ENCODE assay signal across 1 cellular context in the genomic region with DNA sequence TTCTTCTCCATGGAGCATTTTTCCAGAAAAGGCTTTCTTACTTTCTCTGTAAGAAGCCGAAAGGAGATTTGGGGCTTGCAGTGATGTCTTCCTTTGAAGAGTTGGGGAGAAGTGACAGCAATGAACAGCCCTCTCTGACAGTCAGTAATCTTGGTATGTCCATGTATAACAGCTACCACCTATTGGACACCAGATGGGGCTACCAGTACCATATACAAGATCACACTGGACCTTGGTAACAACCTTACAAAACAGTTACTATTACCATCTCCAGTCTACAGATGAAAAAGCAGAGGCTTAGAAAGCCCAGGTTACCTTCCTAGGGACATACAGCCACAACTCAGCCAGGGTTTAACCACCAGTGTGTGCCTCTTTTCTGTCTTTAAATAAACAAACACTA.
TF ChIP-seq lines count a peak whose summit lies in the region.

No MANE protein-coding gene starts in this region.

TF ChIP-seq in HepG2, 621 proteins besides CTCF, POLR2A, EP300 and RAD21 (continued from another document):
- TF ChIP-seq, protein P1, sequence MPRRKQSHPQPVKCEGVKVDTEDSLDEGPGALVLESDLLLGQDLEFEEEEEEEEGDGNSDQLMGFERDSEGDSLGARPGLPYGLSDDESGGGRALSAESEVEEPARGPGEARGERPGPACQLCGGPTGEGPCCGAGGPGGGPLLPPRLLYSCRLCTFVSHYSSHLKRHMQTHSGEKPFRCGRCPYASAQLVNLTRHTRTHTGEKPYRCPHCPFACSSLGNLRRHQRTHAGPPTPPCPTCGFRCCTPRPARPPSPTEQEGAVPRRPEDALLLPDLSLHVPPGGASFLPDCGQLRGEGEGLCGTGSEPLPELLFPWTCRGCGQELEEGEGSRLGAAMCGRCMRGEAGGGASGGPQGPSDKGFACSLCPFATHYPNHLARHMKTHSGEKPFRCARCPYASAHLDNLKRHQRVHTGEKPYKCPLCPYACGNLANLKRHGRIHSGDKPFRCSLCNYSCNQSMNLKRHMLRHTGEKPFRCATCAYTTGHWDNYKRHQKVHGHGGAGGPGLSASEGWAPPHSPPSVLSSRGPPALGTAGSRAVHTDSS (CRISPR knock-in tag; conservative IDR thresholded peaks at IDR 0.05), result no peak
- TF ChIP-seq SCMH1 (CRISPR knock-in tag; IDR thresholded peaks at IDR 0.05; ENCODE audit: borderline replicate concordance), result no peak
- no peak for TF ChIP-seq THYN1 (CRISPR knock-in tag; IDR thresholded peaks at IDR 0.05; ENCODE audit: borderline replicate concordance, low read depth)
- TF ChIP-seq HIVEP1 (CRISPR knock-in tag; IDR thresholded peaks at IDR 0.05), result no peak
- no peak for TF ChIP-seq ZBTB10 (CRISPR knock-in tag; IDR thresholded peaks at IDR 0.05; ENCODE audit: borderline replicate concordance)
- TF ChIP-seq, protein P2, sequence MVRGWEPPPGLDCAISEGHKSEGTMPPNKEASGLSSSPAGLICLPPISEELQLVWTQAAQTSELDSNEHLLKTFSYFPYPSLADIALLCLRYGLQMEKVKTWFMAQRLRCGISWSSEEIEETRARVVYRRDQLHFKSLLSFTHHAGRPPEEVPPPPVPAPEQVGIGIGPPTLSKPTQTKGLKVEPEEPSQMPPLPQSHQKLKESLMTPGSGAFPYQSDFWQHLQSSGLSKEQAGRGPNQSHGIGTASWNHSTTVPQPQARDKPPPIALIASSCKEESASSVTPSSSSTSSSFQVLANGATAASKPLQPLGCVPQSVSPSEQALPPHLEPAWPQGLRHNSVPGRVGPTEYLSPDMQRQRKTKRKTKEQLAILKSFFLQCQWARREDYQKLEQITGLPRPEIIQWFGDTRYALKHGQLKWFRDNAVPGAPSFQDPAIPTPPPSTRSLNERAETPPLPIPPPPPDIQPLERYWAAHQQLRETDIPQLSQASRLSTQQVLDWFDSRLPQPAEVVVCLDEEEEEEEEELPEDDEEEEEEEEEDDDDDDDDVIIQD (CRISPR knock-in tag; IDR thresholded peaks at IDR 0.05; ENCODE audit: low read depth), result no peak
